In genomic region chr17:3974138-3974687, GRCh38 we compare ENCODE assay signal across 17 cellular contexts. TPM values are rescaled to one million over a fixed set of nuclear protein-coding genes. Genes with fewer than 3 reads are reported as not detected.
DNase-seq lines count a peak whose midpoint lies in the region; ATAC-seq and TF ChIP-seq lines count a peak whose summit lies in the region.
"Had no signal": no experiment of that assay in that cellular context is flagged by ENCODE, and none has a peak within 500 bp of the region (broad histone marks: within the 10 kb centered on the region; RNA-seq: fewer than 3 reads in every experiment).

No MANE protein-coding gene starts in this region.

- peaks cover 23% of the 10 kb centered on the region for H3K4me1 ChIP-seq in Loucy (ENCODE audit: insufficient read depth, low read length, poor library complexity, severe bottlenecking)
- H3K4me1 ChIP-seq in endodermal cell (ENCODE audit: control insufficient read depth, insufficient read depth, low read length) = no peaks in the 10 kb centered on the region
- peaks cover 21 to 24% of the 10 kb centered on the region in 2 experiments for H3K4me1 ChIP-seq in neutrophil (ENCODE audit: control insufficient read depth in 1 of 2, insufficient read depth in 1 of 2, low read depth in 1 of 2, low read length in 1 of 2)
- H3K4me1 ChIP-seq in left lung = peaks cover 4 to 55% of the 10 kb centered on the region in 2 donors
- H3K4me1 ChIP-seq: Caco-2 had no signal

- peak overlapping the region; percentile 50 for H3K27ac Mint-ChIP-seq in activated CD4-positive, alpha-beta T cell treated with anti-CD3 and anti-CD28 coated beads, Interleukin-2, amount 10 ng/mL, durations not matched to agents 7 days and 5 days
- no peak overlapping the region for H3K27ac Mint-ChIP-seq in activated CD4-positive, alpha-beta T cell treated with anti-CD3 and anti-CD28 coated beads for 36 hours
- no peak overlapping the region for H3K27ac Mint-ChIP-seq in endodermal cell

- CTCF ChIA-PET in activated CD4-positive, alpha-beta T cell treated with anti-CD3 and anti-CD28 coated beads, Interleukin-2, amount 10 ng/mL, durations not matched to agents 7 days and 5 days (lab: Charles Lee) = interaction anchor here (0.6 kb wide), 1 partner anchor 222 kb away, joined by 4 read pairs; no protein-coding TSS in a partner anchor
- CTCF ChIA-PET in activated CD4-positive, alpha-beta T cell treated with anti-CD3 and anti-CD28 coated beads for 36 hours (lab: Charles Lee) = no interaction called here

- POLR2A ChIA-PET in activated CD4-positive, alpha-beta T cell treated with anti-CD3 and anti-CD28 coated beads, Interleukin-2, amount 10 ng/mL, durations not matched to agents 7 days and 5 days (lab: Charles Lee) = no interaction called here
- POLR2A ChIA-PET in activated CD4-positive, alpha-beta T cell treated with anti-CD3 and anti-CD28 coated beads for 36 hours (lab: Charles Lee) = interaction anchor here (0.6 kb wide), 1 partner anchor 110 kb away, joined by 4 read pairs; no protein-coding TSS in a partner anchor

- no peaks in the 10 kb centered on the region for H3K36me3 ChIP-seq in Loucy (ENCODE audit: insufficient read depth, low read length)
- no peaks in the 10 kb centered on the region for H3K36me3 ChIP-seq in endodermal cell (ENCODE audit: control insufficient read depth, insufficient read depth, low read length)
- H3K36me3 ChIP-seq in neutrophil = no peaks in the 10 kb centered on the region
- H3K36me3 ChIP-seq in left lung = no peaks in the 10 kb centered on the region

- H3K4me3 ChIP-seq in Loucy (ENCODE audit: low read length, poor library complexity, severe bottlenecking) (peak overlapping the region; percentile 18), endodermal cell (ENCODE audit: low read length) (no peak overlapping the region), neutrophil (ENCODE audit: low read depth in 1 of 2, low read length in 1 of 2) (peak overlapping the region in 1 of 2 experiments; percentile 27), left lung (no peak overlapping the region)

- H3K27me3 ChIP-seq in Loucy (ENCODE audit: insufficient read depth, low read length, poor library complexity, severe bottlenecking) = no peaks in the 10 kb centered on the region
- H3K27me3 ChIP-seq in endodermal cell (ENCODE audit: control insufficient read depth, insufficient read depth, low read length, poor library complexity, severe bottlenecking) = no peaks in the 10 kb centered on the region
- peaks cover 7% of the 10 kb centered on the region for H3K27me3 ChIP-seq in neutrophil
- H3K27me3 ChIP-seq in left lung = peaks cover 0 to 6% of the 10 kb centered on the region in 2 donors

- no peaks in the 10 kb centered on the region for H3F3A ChIP-seq in Loucy (ENCODE audit: low read depth)

- no peaks in the 10 kb centered on the region for H4K20me1 ChIP-seq in Loucy (ENCODE audit: insufficient read depth, low read length, poor library complexity, severe bottlenecking)

- peak overlapping the region; percentile 31; the same call in 1 of the 2 replicates for H2AFZ ChIP-seq in Loucy (ENCODE audit: low read length)

- H3K27ac ChIP-seq in endodermal cell (ENCODE audit: low read depth, low read length) (no peak overlapping the region), neutrophil (peak overlapping the region; percentile 41), left lung (peak overlapping the region in 1 of 2 donors; percentile 60)

- no peak for DNase-seq in activated CD4-positive, alpha-beta T cell treated with anti-CD3 and anti-CD28 coated beads, Interleukin-2, amount 10 ng/mL, durations not matched to agents 7 days and 5 days
- DNase-seq in activated CD4-positive, alpha-beta T cell treated with anti-CD3 and anti-CD28 coated beads for 36 hours = no peak
- DNase-seq in endodermal cell (peak; percentile 50), cerebellum (ENCODE audit: low spot score) (no peak), left lung (no peak), SK-N-DZ (ENCODE audit: low spot score) (no peak)
- DNase-seq: activated CD4-positive, alpha-beta T cell treated with anti-CD3 and anti-CD28 coated beads for 1 hour; activated CD8-positive, alpha-beta memory T cell treated with anti-CD3 and anti-CD28 coated beads, Interleukin-2, amount 50 U/mL, for 4 hours; Caco-2; central memory CD4-positive, alpha-beta T cell; NCI-H2029; NCI-H510A treated with DMSO at 0.1 percent for 48 hours; PC-3; T-helper 1 cell had no signal

- ATAC-seq in activated CD4-positive, alpha-beta T cell treated with anti-CD3 and anti-CD28 coated beads for 36 hours = no peak
- ATAC-seq in left lung = no peak
- ATAC-seq: PC-3 had no signal

- peaks cover 7% of the 10 kb centered on the region for H3K9me3 Mint-ChIP-seq in activated CD4-positive, alpha-beta T cell treated with anti-CD3 and anti-CD28 coated beads, Interleukin-2, amount 10 ng/mL, durations not matched to agents 7 days and 5 days
- peaks cover 5% of the 10 kb centered on the region for H3K9me3 Mint-ChIP-seq in activated CD4-positive, alpha-beta T cell treated with anti-CD3 and anti-CD28 coated beads for 36 hours (ENCODE audit: low read depth)
- H3K9me3 Mint-ChIP-seq in endodermal cell = peaks cover 12% of the 10 kb centered on the region

- intact Hi-C loops in activated CD4-positive, alpha-beta T cell treated with anti-CD3 and anti-CD28 coated beads for 36 hours (cut with DNase I, micrococcal nuclease) = no loop called here
- intact Hi-C loops in left lung (cut with DNase I) = no loop called here

- peaks cover 29% of the 10 kb centered on the region for H3K4me1 Mint-ChIP-seq in activated CD4-positive, alpha-beta T cell treated with anti-CD3 and anti-CD28 coated beads, Interleukin-2, amount 10 ng/mL, durations not matched to agents 7 days and 5 days
- H3K4me1 Mint-ChIP-seq in activated CD4-positive, alpha-beta T cell treated with anti-CD3 and anti-CD28 coated beads for 36 hours = peaks cover 14% of the 10 kb centered on the region
- peaks cover 2% of the 10 kb centered on the region for H3K4me1 Mint-ChIP-seq in endodermal cell

- H3K79me2 ChIP-seq in Loucy (ENCODE audit: insufficient read depth, low read length) = no peaks in the 10 kb centered on the region

- peak overlapping the region; percentile 48 for H3K4me2 ChIP-seq in Loucy (ENCODE audit: low read depth, low read length, poor library complexity, severe bottlenecking)

- peaks cover 2% of the 10 kb centered on the region for H3K27me3 Mint-ChIP-seq in activated CD4-positive, alpha-beta T cell treated with anti-CD3 and anti-CD28 coated beads, Interleukin-2, amount 10 ng/mL, durations not matched to agents 7 days and 5 days
- H3K27me3 Mint-ChIP-seq in activated CD4-positive, alpha-beta T cell treated with anti-CD3 and anti-CD28 coated beads for 36 hours = no peaks in the 10 kb centered on the region
- H3K27me3 Mint-ChIP-seq in endodermal cell (ENCODE audit: insufficient read depth) = no peaks in the 10 kb centered on the region

- no peak overlapping the region for H3K4me3 Mint-ChIP-seq in activated CD4-positive, alpha-beta T cell treated with anti-CD3 and anti-CD28 coated beads, Interleukin-2, amount 10 ng/mL, durations not matched to agents 7 days and 5 days
- H3K4me3 Mint-ChIP-seq in activated CD4-positive, alpha-beta T cell treated with anti-CD3 and anti-CD28 coated beads for 36 hours = no peak overlapping the region
- no peak overlapping the region for H3K4me3 Mint-ChIP-seq in endodermal cell

- 88 to 91% methylated on average over 5 to 15 of the region's 15 CpGs for WGBS in endodermal cell (ENCODE audit: insufficient coverage in 1 of 2, insufficient read length in 1 of 2), 2 experiments

- H3K9me3 ChIP-seq in Loucy (ENCODE audit: insufficient read depth, low read depth, low read length) (no peaks in the 10 kb centered on the region; the same call in 1 of the 2 replicates), endodermal cell (ENCODE audit: control insufficient read depth, low read length) (no peaks in the 10 kb centered on the region), neutrophil (no peaks in the 10 kb centered on the region), left lung (peaks cover 0 to 12% of the 10 kb centered on the region in 2 donors)
- H3K9me3 ChIP-seq: Caco-2 had no signal

- H3K36me3 Mint-ChIP-seq in activated CD4-positive, alpha-beta T cell treated with anti-CD3 and anti-CD28 coated beads, Interleukin-2, amount 10 ng/mL, durations not matched to agents 7 days and 5 days (ENCODE audit: low read depth) = no peaks in the 10 kb centered on the region
- H3K36me3 Mint-ChIP-seq in activated CD4-positive, alpha-beta T cell treated with anti-CD3 and anti-CD28 coated beads for 36 hours (ENCODE audit: low read depth) = no peaks in the 10 kb centered on the region
- peaks cover 2% of the 10 kb centered on the region for H3K36me3 Mint-ChIP-seq in endodermal cell (ENCODE audit: low read depth)

- TF ChIP-seq CTCF in Loucy (conservative IDR thresholded peaks at IDR 0.05; ENCODE audit: low read length) = no peak
- TF ChIP-seq CTCF in endodermal cell (conservative IDR thresholded peaks at IDR 0.05) = no peak
- no peak for TF ChIP-seq CTCF in neutrophil (IDR thresholded peaks at IDR 0.05)
- TF ChIP-seq CTCF in left lung (IDR thresholded peaks at IDR 0.05) = no peak

- peak overlapping the region; percentile 26 for H3K9ac ChIP-seq in Loucy (ENCODE audit: low read depth, low read length, poor library complexity, severe bottlenecking)
- no peak overlapping the region for H3K9ac ChIP-seq in endodermal cell (ENCODE audit: extremely low read depth, low read length, poor library complexity, severe bottlenecking)

- H3K9me2 ChIP-seq in Loucy (replicated peaks; ENCODE audit: low read depth, low read length) = no peaks in the 10 kb centered on the region

RNA-seq across cellular contexts. Expression of gene ATP2A3, which starts 10.0 kb away (rescaled TPM):
- 100 to 1,000 TPM; 294 to 329 TPM for total RNA-seq in activated CD4-positive, alpha-beta T cell treated with anti-CD3 and anti-CD28 coated beads, Interleukin-2, amount 10 ng/mL, durations not matched to agents 7 days and 5 days
- total RNA-seq in activated CD4-positive, alpha-beta T cell treated with anti-CD3 and anti-CD28 coated beads for 36 hours = 10 to 100 TPM; 92.6 to 98.3 TPM
- total RNA-seq in endodermal cell = 1 to 10 TPM; 1.4 to 3.7 TPM
- 4.4 TPM for polyA plus RNA-seq in endodermal cell (2013, experiment 1 of 2)
- polyA plus RNA-seq in endodermal cell (2013, experiment 2 of 2) = 2.5 TPM
- 2.0 TPM for total RNA-seq in cerebellum
- 10 to 100 TPM; 12.7 to 53.5 TPM for total RNA-seq in left lung
- 0.67 and 1.9 TPM in 2 replicates for polyA plus RNA-seq in SK-N-DZ (2014; cell fraction: cytosol; rRNA removed)
- polyA plus RNA-seq in SK-N-DZ (2014; cell fraction: nucleus; rRNA removed) = 0.70 and 0.73 TPM in 2 replicates

RNA-seq across cellular contexts. Expression of gene P2RX1, which starts 57.9 kb away (rescaled TPM):
- total RNA-seq in activated CD4-positive, alpha-beta T cell treated with anti-CD3 and anti-CD28 coated beads, Interleukin-2, amount 10 ng/mL, durations not matched to agents 7 days and 5 days = under 1 TPM in 1 of 2 experiments, not detected in 1; 0.12 TPM
- total RNA-seq in activated CD4-positive, alpha-beta T cell treated with anti-CD3 and anti-CD28 coated beads for 36 hours = under 1 TPM; 0.72 to 0.89 TPM
- total RNA-seq in endodermal cell (not detected), cerebellum (0.27 TPM), left lung (10 to 100 TPM in 1 of 2 donors, 1 to 10 TPM in 1; 3.9 to 12.1 TPM)
- not detected for polyA plus RNA-seq in endodermal cell (2013, experiment 1 of 2)
- polyA plus RNA-seq in endodermal cell (2013, experiment 2 of 2) = not detected
- polyA plus RNA-seq in SK-N-DZ (2014; cell fraction: cytosol; rRNA removed) = not detected in 2 replicates
- polyA plus RNA-seq in SK-N-DZ (2014; cell fraction: nucleus; rRNA removed) = 0.05 and 0.23 TPM in 2 replicates
- total RNA-seq: G401, PC-3 had no signal
